In genomic region chr19:13060964-13061927, GRCh38 we compare ENCODE assay signal across 8 cellular contexts. TPM values are rescaled to one million over a fixed set of nuclear protein-coding genes. Genes with fewer than 3 reads are reported as not detected.
A peak's percentile ranks its signal among the peaks of the same experiment; 100 is the strongest.
DNase-seq lines count a peak whose midpoint lies in the region; ATAC-seq and TF ChIP-seq lines count a peak whose summit lies in the region.

No MANE protein-coding gene starts in this region.

- no peaks in the 10 kb centered on the region for H3K79me2 ChIP-seq in GM23338 (replicated peaks; ENCODE audit: insufficient read depth)

- in situ Hi-C loops in gastrocnemius medialis (cut with MboI; ENCODE audit: low sequenced_read_pairs in 4 of 4), result no loop called here

- H3K27me3 Mint-ChIP-seq in GM23338 (ENCODE audit: insufficient read depth, low read depth, poor library complexity) (peaks cover 79% of the 10 kb centered on the region), MCF 10A (ENCODE audit: insufficient read depth, unreplicated experiment) (no peaks in the 10 kb centered on the region)

- H3K4me1 Mint-ChIP-seq in GM23338 (peaks cover 21% of the 10 kb centered on the region), MCF 10A (ENCODE audit: insufficient read depth, unreplicated experiment) (peaks cover 8% of the 10 kb centered on the region)

- intact Hi-C loops in MCF 10A (cut with micrococcal nuclease), result loop anchor here (1.0 to 5.0 kb wide), 4 partner anchors 26 to 83 kb away; no protein-coding TSS in a partner anchor
- intact Hi-C loops in gastrocnemius medialis (cut with DNase I; ENCODE audit: low total_unique reads), result loop anchor here (1.0 to 5.0 kb wide), 4 partner anchors 25 to 78 kb away; no protein-coding TSS in a partner anchor

- peaks cover 6% of the 10 kb centered on the region; the same call in 2 of the 3 replicates for H3K9me3 Mint-ChIP-seq in GM23338
- no peaks in the 10 kb centered on the region for H3K9me3 Mint-ChIP-seq in MCF 10A (ENCODE audit: unreplicated experiment)

- TF ChIP-seq POLR2A in gastrocnemius medialis (IDR thresholded peaks at IDR 0.05), result no peak

- ATAC-seq in GM23338, result peak; percentile 88
- peak; percentile 50 to 53 for ATAC-seq in gastrocnemius medialis
- ATAC-seq in GM18519 (IDR thresholded peaks at IDR 0.05; ENCODE audit: low FRiP score, unreplicated experiment), result no peak

- H3K27ac ChIP-seq in C4-2B (peak overlapping the region; percentile 22; the same call in 1 of the 2 replicates), GM23338 (ENCODE audit: low read depth) (no peak overlapping the region), VCaP (peak overlapping the region; percentile 78), gastrocnemius medialis (peak overlapping the region; percentile 92 to 100 (median 96))

- no peak overlapping the region for H3K9ac ChIP-seq in iPS-15b (ENCODE audit: low read depth, low read length)

- TF ChIP-seq CTCF in C4-2B (conservative IDR thresholded peaks at IDR 0.05), result no peak; the same call in 1 of the 2 replicates
- peak; percentile 82 to 96 for TF ChIP-seq CTCF in GM23338 (conservative IDR thresholded peaks at IDR 0.05; ENCODE audit: low read depth in 2 of 2)
- peak; percentile 95 for TF ChIP-seq CTCF in VCaP (conservative IDR thresholded peaks at IDR 0.05)
- peak; percentile 95 for TF ChIP-seq CTCF in MCF 10A (IDR thresholded peaks at IDR 0.05; ENCODE audit: unreplicated experiment)
- peak; percentile 88 to 99 (median 96) for TF ChIP-seq CTCF in gastrocnemius medialis (IDR thresholded peaks at IDR 0.05 in 4 of 5, conservative IDR thresholded peaks at IDR 0.05 in 1 of 5)

- BruUV-seq in MCF 10A (replicated peaks; lab: Mats Ljungman, UMichigan), result no TSS peak

- H2AFZ ChIP-seq in GM23338, result peak overlapping the region; percentile 96

- H3K4me3 ChIP-seq in GM23338, result peak overlapping the region; percentile 80
- H3K4me3 ChIP-seq in iPS-15b (ENCODE audit: low read depth, low read length), result peak overlapping the region; percentile 52
- H3K4me3 ChIP-seq in gastrocnemius medialis, result peak overlapping the region; percentile 29 to 59 (median 54)

- H4K20me1 ChIP-seq in GM23338 (replicated peaks; ENCODE audit: insufficient read depth), result 0 out of 2 replicates have a peak, but pooled peaks cover 4% of the 10 kb centered on the region

- no peaks in the 10 kb centered on the region for H3K36me3 ChIP-seq in GM23338 (ENCODE audit: insufficient read depth)
- H3K36me3 ChIP-seq in iPS-15b (ENCODE audit: control insufficient read depth, insufficient read depth, low read length), result no peaks in the 10 kb centered on the region
- H3K36me3 ChIP-seq in gastrocnemius medialis, result no peaks in the 10 kb centered on the region

- peaks cover 47% of the 10 kb centered on the region for H3K4me1 ChIP-seq in GM23338 (ENCODE audit: insufficient read depth)
- H3K4me1 ChIP-seq in iPS-15b (ENCODE audit: control insufficient read depth, insufficient read depth, low read length), result peaks cover 11% of the 10 kb centered on the region
- peaks cover 95 to 96% of the 10 kb centered on the region in 2 donors for H3K4me1 ChIP-seq in gastrocnemius medialis

- peaks cover 7% of the 10 kb centered on the region; the same call in 1 of the 2 replicates for H3F3A ChIP-seq in GM23338 (replicated peaks; ENCODE audit: low read depth)

- peaks cover 87% of the 10 kb centered on the region for H3K27me3 ChIP-seq in GM23338 (ENCODE audit: insufficient read depth)
- H3K27me3 ChIP-seq in iPS-15b (ENCODE audit: control insufficient read depth, insufficient read depth, low read length), result peaks cover 72% of the 10 kb centered on the region
- H3K27me3 ChIP-seq in gastrocnemius medialis, result no peaks in the 10 kb centered on the region

- H3K9me2 ChIP-seq in GM23338 (ENCODE audit: insufficient read depth), result no peaks in the 10 kb centered on the region

- H3K36me3 Mint-ChIP-seq in GM23338 (ENCODE audit: low read depth) (no peaks in the 10 kb centered on the region; the same call in 2 of the 3 replicates), MCF 10A (ENCODE audit: insufficient read depth, unreplicated experiment) (no peaks in the 10 kb centered on the region)

- H3K9me3 ChIP-seq in iPS-15b (ENCODE audit: control insufficient read depth, insufficient read depth, low read length) (no peaks in the 10 kb centered on the region), gastrocnemius medialis (no peaks in the 10 kb centered on the region)

- DNase-seq in GM23338 (ENCODE audit: low spot score) (peak; percentile 95), NCI-H2107 (lab: John Stamatoyannopoulos, UW) (peak; percentile 48), MCF 10A (ENCODE audit: unreplicated experiment) (peak; percentile 81), gastrocnemius medialis (peak; percentile 72 to 82)

- H3K4me3 Mint-ChIP-seq in GM23338 (peak overlapping the region; percentile 51), MCF 10A (ENCODE audit: unreplicated experiment) (peak overlapping the region; percentile 58)

- H3K27ac Mint-ChIP-seq in GM23338 (no peak overlapping the region), MCF 10A (ENCODE audit: low read depth, unreplicated experiment) (no peak overlapping the region)

- POLR2A ChIA-PET in MCF 10A (lab: Yijun Ruan, JAX), result interaction anchor here (0.6 to 1.4 kb wide), 8 partner anchors 8 to 100 kb away, joined by 3 to 10 read pairs (median 4); no protein-coding TSS in a partner anchor

- CTCF ChIA-PET in MCF 10A (lab: Yijun Ruan, JAX), result interaction anchor here (0.6 to 13.3 kb wide), 45 partner anchors 9 to 1428 kb away, joined by 3 to 334 read pairs (median 6); partner anchors contain the start of genes DAND5 and GADD45GIP1

- peak overlapping the region; percentile 99 for H3K4me2 ChIP-seq in GM23338

TF ChIP-seq in GM23338, 12 proteins besides CTCF, POLR2A, EP300 and RAD21 (continues in another document):
- TF ChIP-seq STAT1 (IDR thresholded peaks at IDR 0.05; ENCODE audit: unreplicated experiment) (no peak), EZH2 (IDR thresholded peaks at IDR 0.05; ENCODE audit: low read depth, unreplicated experiment) (peak; percentile 73), ETS1 (IDR thresholded peaks at IDR 0.05) (no peak)

RNA-seq across cellular contexts. Expression of gene LYL1, which starts 41.4 kb away (rescaled TPM):
- 0.47 and 2.2 TPM in 2 replicates for total RNA-seq in GM23338 (2014; rRNA removed; shearing (Covaris generic))
- polyA plus RNA-seq in GM23338 (2016; fragmentation: Nextera tagmentation; extraction: Ambion mirVana), result 0.77 and 1.2 TPM in 2 replicates
- total RNA-seq in MCF 10A (2022) (not detected in 2 replicates), gastrocnemius medialis (1 to 10 TPM; 2.6 to 5.0 (median 3.1) TPM)

RNA-seq across cellular contexts. Expression of gene TRMT1, which starts 55.3 kb away (rescaled TPM):
- total RNA-seq in GM23338 (2014; rRNA removed; shearing (Covaris generic)), result 76.4 and 88.6 TPM in 2 replicates
- 90.1 and 92.6 TPM in 2 replicates for polyA plus RNA-seq in GM23338 (2016; fragmentation: Nextera tagmentation; extraction: Ambion mirVana)
- 47.5 and 63.2 TPM in 2 replicates for total RNA-seq in MCF 10A (2022)
- total RNA-seq in gastrocnemius medialis, result 10 to 100 TPM; 31.7 to 47.9 (median 45.0) TPM

RNA-seq across cellular contexts. Expression of gene NACC1, which starts 56.8 kb away (rescaled TPM):
- total RNA-seq in GM23338 (2014; rRNA removed; shearing (Covaris generic)), result 203 and 260 TPM in 2 replicates
- 12.4 and 16.1 TPM in 2 replicates for polyA plus RNA-seq in GM23338 (2016; fragmentation: Nextera tagmentation; extraction: Ambion mirVana)
- total RNA-seq in MCF 10A (2022) (55.9 and 67.3 TPM in 2 replicates), gastrocnemius medialis (10 to 100 TPM; 36.3 to 81.3 (median 49.4) TPM)
